In the genomic region with DNA sequence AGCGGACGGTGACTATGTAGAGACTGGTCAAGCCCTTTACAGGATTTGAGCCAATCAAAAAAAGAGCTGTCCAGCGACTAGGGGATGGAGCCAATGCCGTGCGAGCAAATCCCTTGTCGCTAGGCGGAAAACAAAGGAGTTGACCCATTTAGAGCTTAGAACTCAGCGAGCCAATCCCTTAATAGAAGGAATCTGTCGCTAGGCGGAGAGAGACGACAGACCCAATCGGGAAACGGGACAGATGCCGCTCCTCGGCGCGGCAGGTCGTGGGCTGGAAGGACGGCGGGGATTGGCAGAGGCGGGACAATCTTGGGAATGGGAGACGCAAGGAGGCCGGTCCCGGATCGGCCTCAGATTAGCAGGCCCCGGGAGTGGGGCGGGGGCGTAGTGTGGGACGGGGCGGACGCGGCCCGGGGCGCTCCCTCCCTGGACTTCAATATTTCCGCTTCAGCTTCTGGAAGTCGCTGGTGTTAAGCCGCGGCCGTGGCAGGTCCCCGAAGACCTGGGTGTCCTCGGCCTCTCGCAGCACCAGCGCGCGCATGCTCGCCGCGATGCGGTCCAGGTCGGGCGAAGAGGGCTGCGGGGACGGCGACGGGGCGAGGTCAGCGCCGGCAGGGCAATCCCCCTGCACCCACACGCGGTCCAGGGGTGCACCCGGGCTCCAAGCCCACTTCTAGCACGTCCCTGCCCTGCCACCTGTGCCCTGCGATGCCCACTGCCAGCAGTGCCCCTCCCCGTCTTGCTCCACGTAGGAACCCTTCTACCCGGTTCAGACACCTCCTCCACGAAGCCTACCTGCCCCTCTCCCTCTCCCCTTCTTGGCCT, we compare ENCODE assay signal across 1 cellular context.
TF ChIP-seq lines count a peak whose summit lies in the region.

No MANE protein-coding gene starts in this region.

TF ChIP-seq in HEK293, 187 proteins besides CTCF, POLR2A, EP300 and RAD21 (continued from another document):
- TF ChIP-seq, protein P1, sequence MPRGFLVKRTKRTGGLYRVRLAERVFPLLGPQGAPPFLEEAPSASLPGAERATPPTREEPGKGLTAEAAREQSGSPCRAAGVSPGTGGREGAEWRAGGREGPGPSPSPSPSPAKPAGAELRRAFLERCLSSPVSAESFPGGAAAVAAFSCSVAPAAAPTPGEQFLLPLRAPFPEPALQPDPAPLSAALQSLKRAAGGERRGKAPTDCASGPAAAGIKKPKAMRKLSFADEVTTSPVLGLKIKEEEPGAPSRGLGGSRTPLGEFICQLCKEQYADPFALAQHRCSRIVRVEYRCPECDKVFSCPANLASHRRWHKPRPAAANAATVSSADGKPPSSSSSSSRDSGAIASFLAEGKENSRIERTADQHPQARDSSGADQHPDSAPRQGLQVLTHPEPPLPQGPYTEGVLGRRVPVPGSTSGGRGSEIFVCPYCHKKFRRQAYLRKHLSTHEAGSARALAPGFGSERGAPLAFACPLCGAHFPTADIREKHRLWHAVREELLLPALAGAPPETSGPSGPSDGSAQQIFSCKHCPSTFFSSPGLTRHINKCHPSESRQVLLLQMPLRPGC (tag by site-specific recombination; IDR thresholded peaks at IDR 0.05): no peak
- TF ChIP-seq ZNF549 (tag by site-specific recombination; IDR thresholded peaks at IDR 0.05) (no peak), ZNF311 (tag by site-specific recombination; IDR thresholded peaks at IDR 0.05; ENCODE audit: borderline replicate concordance) (no peak), BCL11A (tag by site-specific recombination; IDR thresholded peaks at IDR 0.05; ENCODE audit: low read depth) (no peak), ZNF558 (tag by site-specific recombination; IDR thresholded peaks at IDR 0.05) (no peak), ZNF335 (tag by site-specific recombination; conservative IDR thresholded peaks at IDR 0.05) (peak; percentile 67)
